2 cellular contexts compared by ENCODE assay signal in the genomic region with DNA sequence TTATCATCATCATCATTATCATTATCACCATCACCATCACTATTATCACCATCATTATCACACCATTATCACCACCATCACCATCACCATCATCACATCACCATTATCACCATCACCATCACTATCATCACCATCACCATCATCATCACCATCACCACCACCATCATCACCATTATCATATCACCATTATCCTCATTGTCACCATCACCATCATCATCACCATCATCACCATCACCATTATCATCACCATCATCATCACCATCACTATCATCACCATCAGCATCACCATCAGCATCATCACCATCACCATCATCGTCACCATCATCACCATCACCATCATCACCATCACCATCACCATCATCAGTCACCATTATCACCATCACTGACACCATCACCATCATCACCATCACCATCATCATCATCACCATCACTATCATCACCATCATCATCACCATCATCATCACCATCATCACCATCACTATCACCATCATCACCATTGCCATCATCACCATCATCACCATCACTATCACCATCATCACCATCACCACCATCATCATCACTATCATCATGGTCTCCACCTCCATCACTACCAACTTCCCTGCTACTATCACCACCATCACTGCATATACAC.
TF ChIP-seq lines count a peak whose summit lies in the region.

No MANE protein-coding gene starts in this region.

TF ChIP-seq in HEK293, 187 proteins besides CTCF, POLR2A, EP300 and RAD21 (continued from another document):
- TF ChIP-seq, protein P1, sequence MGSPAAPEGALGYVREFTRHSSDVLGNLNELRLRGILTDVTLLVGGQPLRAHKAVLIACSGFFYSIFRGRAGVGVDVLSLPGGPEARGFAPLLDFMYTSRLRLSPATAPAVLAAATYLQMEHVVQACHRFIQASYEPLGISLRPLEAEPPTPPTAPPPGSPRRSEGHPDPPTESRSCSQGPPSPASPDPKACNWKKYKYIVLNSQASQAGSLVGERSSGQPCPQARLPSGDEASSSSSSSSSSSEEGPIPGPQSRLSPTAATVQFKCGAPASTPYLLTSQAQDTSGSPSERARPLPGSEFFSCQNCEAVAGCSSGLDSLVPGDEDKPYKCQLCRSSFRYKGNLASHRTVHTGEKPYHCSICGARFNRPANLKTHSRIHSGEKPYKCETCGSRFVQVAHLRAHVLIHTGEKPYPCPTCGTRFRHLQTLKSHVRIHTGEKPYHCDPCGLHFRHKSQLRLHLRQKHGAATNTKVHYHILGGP (tag by site-specific recombination; IDR thresholded peaks at IDR 0.05), result 0 out of 2 replicates have a peak, but pooled peaks have one; percentile 20
- no peak for TF ChIP-seq ZFHX2 (tag by site-specific recombination; conservative IDR thresholded peaks at IDR 0.05)
- no peak for TF ChIP-seq ZNF561 (tag by site-specific recombination; IDR thresholded peaks at IDR 0.05; ENCODE audit: borderline replicate concordance)
- TF ChIP-seq, protein P2, sequence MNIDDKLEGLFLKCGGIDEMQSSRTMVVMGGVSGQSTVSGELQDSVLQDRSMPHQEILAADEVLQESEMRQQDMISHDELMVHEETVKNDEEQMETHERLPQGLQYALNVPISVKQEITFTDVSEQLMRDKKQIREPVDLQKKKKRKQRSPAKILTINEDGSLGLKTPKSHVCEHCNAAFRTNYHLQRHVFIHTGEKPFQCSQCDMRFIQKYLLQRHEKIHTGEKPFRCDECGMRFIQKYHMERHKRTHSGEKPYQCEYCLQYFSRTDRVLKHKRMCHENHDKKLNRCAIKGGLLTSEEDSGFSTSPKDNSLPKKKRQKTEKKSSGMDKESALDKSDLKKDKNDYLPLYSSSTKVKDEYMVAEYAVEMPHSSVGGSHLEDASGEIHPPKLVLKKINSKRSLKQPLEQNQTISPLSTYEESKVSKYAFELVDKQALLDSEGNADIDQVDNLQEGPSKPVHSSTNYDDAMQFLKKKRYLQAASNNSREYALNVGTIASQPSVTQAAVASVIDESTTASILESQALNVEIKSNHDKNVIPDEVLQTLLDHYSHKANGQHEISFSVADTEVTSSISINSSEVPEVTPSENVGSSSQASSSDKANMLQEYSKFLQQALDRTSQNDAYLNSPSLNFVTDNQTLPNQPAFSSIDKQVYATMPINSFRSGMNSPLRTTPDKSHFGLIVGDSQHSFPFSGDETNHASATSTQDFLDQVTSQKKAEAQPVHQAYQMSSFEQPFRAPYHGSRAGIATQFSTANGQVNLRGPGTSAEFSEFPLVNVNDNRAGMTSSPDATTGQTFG (tag by site-specific recombination; IDR thresholded peaks at IDR 0.05; ENCODE audit: borderline replicate concordance), result peak; percentile 16; the same call in 1 of the 2 replicates
- TF ChIP-seq ZNF530 (tag by site-specific recombination; IDR thresholded peaks at IDR 0.05; ENCODE audit: low read depth), result no peak

TF ChIP-seq in GM12878, 131 proteins besides CTCF, POLR2A, EP300 and RAD21 (continued from another document):
- TF ChIP-seq, protein P3, sequence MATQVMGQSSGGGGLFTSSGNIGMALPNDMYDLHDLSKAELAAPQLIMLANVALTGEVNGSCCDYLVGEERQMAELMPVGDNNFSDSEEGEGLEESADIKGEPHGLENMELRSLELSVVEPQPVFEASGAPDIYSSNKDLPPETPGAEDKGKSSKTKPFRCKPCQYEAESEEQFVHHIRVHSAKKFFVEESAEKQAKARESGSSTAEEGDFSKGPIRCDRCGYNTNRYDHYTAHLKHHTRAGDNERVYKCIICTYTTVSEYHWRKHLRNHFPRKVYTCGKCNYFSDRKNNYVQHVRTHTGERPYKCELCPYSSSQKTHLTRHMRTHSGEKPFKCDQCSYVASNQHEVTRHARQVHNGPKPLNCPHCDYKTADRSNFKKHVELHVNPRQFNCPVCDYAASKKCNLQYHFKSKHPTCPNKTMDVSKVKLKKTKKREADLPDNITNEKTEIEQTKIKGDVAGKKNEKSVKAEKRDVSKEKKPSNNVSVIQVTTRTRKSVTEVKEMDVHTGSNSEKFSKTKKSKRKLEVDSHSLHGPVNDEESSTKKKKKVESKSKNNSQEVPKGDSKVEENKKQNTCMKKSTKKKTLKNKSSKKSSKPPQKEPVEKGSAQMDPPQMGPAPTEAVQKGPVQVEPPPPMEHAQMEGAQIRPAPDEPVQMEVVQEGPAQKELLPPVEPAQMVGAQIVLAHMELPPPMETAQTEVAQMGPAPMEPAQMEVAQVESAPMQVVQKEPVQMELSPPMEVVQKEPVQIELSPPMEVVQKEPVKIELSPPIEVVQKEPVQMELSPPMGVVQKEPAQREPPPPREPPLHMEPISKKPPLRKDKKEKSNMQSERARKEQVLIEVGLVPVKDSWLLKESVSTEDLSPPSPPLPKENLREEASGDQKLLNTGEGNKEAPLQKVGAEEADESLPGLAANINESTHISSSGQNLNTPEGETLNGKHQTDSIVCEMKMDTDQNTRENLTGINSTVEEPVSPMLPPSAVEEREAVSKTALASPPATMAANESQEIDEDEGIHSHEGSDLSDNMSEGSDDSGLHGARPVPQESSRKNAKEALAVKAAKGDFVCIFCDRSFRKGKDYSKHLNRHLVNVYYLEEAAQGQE (IDR thresholded peaks at IDR 0.05; ENCODE audit: low read depth, low read length), result no peak
- no peak for TF ChIP-seq POLR2AphosphoS2 (IDR thresholded peaks at IDR 0.05; ENCODE audit: low read depth, low read length)
TF ChIP-seq in GM12878: peak in this region for 0.
